ENCODE assay signal across 6 cellular contexts in genomic region chr15:79059081-79059572, GRCh38.
"Had no signal": no experiment of that assay in that cellular context is flagged by ENCODE, and none has a peak within 500 bp of the region (broad histone marks: within the 10 kb centered on the region; RNA-seq: fewer than 3 reads in every experiment).

No MANE protein-coding gene starts in this region.

- H3K27ac ChIP-seq: HL-60 had no signal

- H3K4me3 ChIP-seq: K562 had no signal

- FAIRE-seq: HTR-8/SVneo, K562 had no signal

- DNase-seq: IMR-90, KBM-7, KG1 had no signal

- ATAC-seq: K562 had no signal
